8 cellular contexts compared by ENCODE assay signal in the genomic region with DNA sequence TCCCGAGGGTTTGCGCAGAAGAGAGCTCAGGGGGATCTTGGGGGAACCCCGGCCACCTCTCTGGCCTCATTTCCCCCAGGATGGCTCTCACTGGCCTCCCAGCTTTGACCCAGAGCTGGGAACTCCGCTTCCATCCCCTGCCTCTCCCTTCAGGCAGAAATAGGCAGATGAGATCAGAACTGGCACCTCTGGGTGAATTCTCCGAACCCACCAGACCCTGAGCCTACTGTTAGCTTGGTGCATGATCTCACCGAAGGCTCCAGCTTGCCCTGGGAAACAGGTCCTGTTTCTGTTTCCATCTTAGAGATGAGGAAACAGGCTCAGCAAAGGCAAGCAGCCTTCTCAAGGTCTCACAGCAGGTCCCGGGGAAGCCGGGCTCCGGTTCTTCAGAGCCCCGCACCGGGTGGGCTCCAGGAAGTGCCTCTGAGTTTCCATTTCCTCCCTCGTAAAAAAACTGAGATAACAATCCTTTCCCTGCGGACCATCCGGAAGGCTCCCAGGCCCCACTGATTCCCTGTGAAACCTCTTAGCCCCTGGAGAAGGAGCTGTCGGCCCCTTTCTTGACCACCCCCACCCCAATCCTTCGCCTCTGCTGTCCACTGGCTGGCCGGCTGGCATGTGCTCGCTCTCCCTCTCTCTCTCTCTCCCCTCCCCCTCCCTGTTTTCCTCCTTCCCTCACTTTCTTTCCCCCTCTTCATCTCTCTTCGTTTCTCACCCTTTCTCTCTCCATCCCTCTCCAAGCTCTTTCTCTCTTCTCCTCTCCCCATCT. TPM values are rescaled to one million over a fixed set of nuclear protein-coding genes. Genes with fewer than 3 reads are reported as not detected.
DNase-seq lines count a peak whose midpoint lies in the region; ATAC-seq and TF ChIP-seq lines count a peak whose summit lies in the region.

No MANE protein-coding gene starts in this region.

- H3K4me1 ChIP-seq in Loucy (ENCODE audit: insufficient read depth, low read length, poor library complexity, severe bottlenecking), result peaks cover 46% of the 10 kb centered on the region
- peaks cover 18 to 19% of the 10 kb centered on the region in 2 donors for H3K4me1 ChIP-seq in mucosa of rectum (ENCODE audit: control insufficient read depth in 2 of 2, insufficient read depth in 2 of 2, low read length in 2 of 2)

- H3K27me3 ChIP-seq in Loucy (ENCODE audit: insufficient read depth, low read length, poor library complexity, severe bottlenecking) (no peaks in the 10 kb centered on the region), mucosa of rectum (ENCODE audit: control insufficient read depth in 2 of 2, insufficient read depth in 2 of 2, low read length in 2 of 2) (no peaks in the 10 kb centered on the region)

- H3K4me3 ChIP-seq in Loucy (ENCODE audit: low read length, poor library complexity, severe bottlenecking), result no peak overlapping the region
- peak overlapping the region; percentile 87 to 89 for H3K4me3 ChIP-seq in mucosa of rectum (ENCODE audit: low read length in 2 of 2)

- H4K20me1 ChIP-seq in Loucy (ENCODE audit: insufficient read depth, low read length, poor library complexity, severe bottlenecking), result peaks cover 5% of the 10 kb centered on the region

- H3K27ac ChIP-seq in mucosa of rectum (ENCODE audit: low read depth in 2 of 2, low read length in 2 of 2), result peak overlapping the region; percentile 90 to 94

- no peaks in the 10 kb centered on the region for H3K9me3 ChIP-seq in Loucy (ENCODE audit: insufficient read depth, low read depth, low read length)
- no peaks in the 10 kb centered on the region for H3K9me3 ChIP-seq in mucosa of rectum (ENCODE audit: control insufficient read depth in 2 of 2, low read length in 2 of 2)

- no peaks in the 10 kb centered on the region for H3K79me2 ChIP-seq in Loucy (ENCODE audit: insufficient read depth, low read length)

- TF ChIP-seq CTCF in Loucy (conservative IDR thresholded peaks at IDR 0.05; ENCODE audit: low read length), result no peak

- ATAC-seq in GM18861 (IDR thresholded peaks at IDR 0.05; ENCODE audit: unreplicated experiment), result no peak

- no peak overlapping the region for H2AFZ ChIP-seq in Loucy (ENCODE audit: low read length)

- H3K36me3 ChIP-seq in Loucy (ENCODE audit: insufficient read depth, low read length) (no peaks in the 10 kb centered on the region), mucosa of rectum (ENCODE audit: control insufficient read depth in 2 of 2, insufficient read depth in 2 of 2, low read length in 2 of 2) (no peaks in the 10 kb centered on the region)

- no peak overlapping the region for H3K9ac ChIP-seq in Loucy (ENCODE audit: low read depth, low read length, poor library complexity, severe bottlenecking)
- peak overlapping the region; percentile 98 to 99 for H3K9ac ChIP-seq in mucosa of rectum (ENCODE audit: low read depth in 1 of 2, low read length in 2 of 2)

- H3K4me2 ChIP-seq in Loucy (ENCODE audit: low read depth, low read length, poor library complexity, severe bottlenecking), result peak overlapping the region; percentile 40

- no peaks in the 10 kb centered on the region for H3F3A ChIP-seq in Loucy (ENCODE audit: low read depth)

- peak; percentile 27 for DNase-seq in AG08396 (ENCODE audit: low spot score)
- peak; percentile 84 for DNase-seq in dermis blood vessel endothelial cell
- DNase-seq in foreskin melanocyte, result no peak
- no peak for DNase-seq in activated CD4-positive, CD25-positive, alpha-beta regulatory T cell (lab: John Stamatoyannopoulos, UW)
- no peak for DNase-seq in effector CD4-positive, alpha-beta T cell

- no peaks in the 10 kb centered on the region for H3K9me2 ChIP-seq in Loucy (replicated peaks; ENCODE audit: low read depth, low read length)

RNA-seq across cellular contexts. Expression of a gene that starts 2.1 kb away (rescaled TPM):
- total RNA-seq in dermis blood vessel endothelial cell, result 154 and 187 TPM in 2 replicates

RNA-seq across cellular contexts. Expression of a gene that starts 39.3 kb away (rescaled TPM):
- total RNA-seq in dermis blood vessel endothelial cell, result 56.5 and 62.3 TPM in 2 replicates

RNA-seq across cellular contexts. Expression of a gene that starts 42.8 kb away (rescaled TPM):
- total RNA-seq in dermis blood vessel endothelial cell, result 50.0 and 81.6 TPM in 2 replicates

RNA-seq across cellular contexts. Expression of a gene that starts 57.4 kb away (rescaled TPM):
- 4.0 and 7.8 TPM in 2 replicates for total RNA-seq in dermis blood vessel endothelial cell

Comparison
In these comparisons a context has a peak if more than half of its experiments do, and no peak if none do; other contexts are left out.
1. DNase-seq: peak in AG08396 (single experiment) and dermis blood vessel endothelial cell (single experiment); none in foreskin melanocyte (single experiment), activated CD4-positive, CD25-positive, alpha-beta regulatory T cell (0 of 4) and effector CD4-positive, alpha-beta T cell (single experiment).